Comparison of ENCODE assay signal across 8 cellular contexts in genomic region chr5:76402251-76402879, GRCh38. TPM values are rescaled to one million over a fixed set of nuclear protein-coding genes. Genes with fewer than 3 reads are reported as not detected.
A peak's percentile ranks its signal among the peaks of the same experiment; 100 is the strongest.
DNase-seq lines count a peak whose midpoint lies in the region; ATAC-seq and TF ChIP-seq lines count a peak whose summit lies in the region.

No MANE protein-coding gene starts in this region.

- CTCF ChIA-PET in IMR-90 (lab: Yijun Ruan, JAX): interaction anchor here (0.6 to 0.9 kb wide), 2 partner anchors 27 to 122 kb away, joined by 3 read pairs; no protein-coding TSS in a partner anchor

- H3K9me3 ChIP-seq in CD4-positive, CD25-positive, alpha-beta regulatory T cell (ENCODE audit: control insufficient read depth in 2 of 2, low read length in 2 of 2): no peaks in the 10 kb centered on the region
- no peaks in the 10 kb centered on the region for H3K9me3 ChIP-seq in IMR-90 (ENCODE audit: control insufficient read depth, insufficient read depth, low read length)

- TF ChIP-seq CTCF in IMR-90 (conservative IDR thresholded peaks at IDR 0.05; ENCODE audit: low read depth, low read length) (no peak), coronary artery (IDR thresholded peaks at IDR 0.05) (no peak), mesothelial cell of epicardium (IDR thresholded peaks at IDR 0.05; ENCODE audit: unreplicated experiment) (no peak)

- intact Hi-C loops in IMR-90 (cut with micrococcal nuclease): loop anchor here (5.0 to 10.0 kb wide), 2 partner anchors 180 to 372 kb away; no protein-coding TSS in a partner anchor

- no peak overlapping the region for H3K14ac ChIP-seq in IMR-90 (replicated peaks; ENCODE audit: low read depth, low read length)

- H3K23ac ChIP-seq in IMR-90 (ENCODE audit: low read depth, low read length): no peak overlapping the region

- TF ChIP-seq RAD21 in IMR-90 (IDR thresholded peaks at IDR 0.05; ENCODE audit: low read length): no peak

- peak overlapping the region; percentile 26 for H2AFZ ChIP-seq in IMR-90 (replicated peaks; ENCODE audit: low read length, poor library complexity)

- H3K9me1 ChIP-seq in IMR-90 (ENCODE audit: insufficient read depth, low read length): no peaks in the 10 kb centered on the region

- no peak overlapping the region for H2AK5ac ChIP-seq in IMR-90 (ENCODE audit: low read depth, low read length)

- in situ Hi-C loops in IMR-90 (cut with MboI; ENCODE audit: low sequenced_read_pairs): no loop called here

- no peaks in the 10 kb centered on the region for H3K79me1 ChIP-seq in IMR-90 (ENCODE audit: low read depth in 1 of 2, low read length in 2 of 2)

- H4K91ac ChIP-seq in IMR-90 (ENCODE audit: insufficient read depth, low read depth, low read length): no peak overlapping the region

- no peak overlapping the region for H4K8ac ChIP-seq in IMR-90 (ENCODE audit: low read depth in 2 of 2, low read length in 2 of 2)

- TF ChIP-seq POLR2A in IMR-90 (IDR thresholded peaks at IDR 0.05; ENCODE audit: low read depth, low read length): no peak

- BruUV-seq in IMR-90 (replicated peaks; lab: Mats Ljungman, UMichigan): no TSS peak

- DNase-seq in CD4-positive, CD25-positive, alpha-beta regulatory T cell: peak in 2 of 3 donors; percentile 73 to 91
- DNase-seq in IMR-90 (no peak), coronary artery (ENCODE audit: low spot score) (no peak), mesothelial cell of epicardium (ENCODE audit: low spot score in 2 of 2, unreplicated experiment in 2 of 2) (peak in 1 of 2 experiments; percentile 41), NCI-H1105 (lab: John Stamatoyannopoulos, UW) (no peak)
- peak; percentile 59 for DNase-seq in activated CD4-positive, CD25-positive, alpha-beta regulatory T cell treated with anti-CD3 and anti-CD28 coated beads, Interleukin-2, amount 50 U/mL, for 72 hours
- peak; percentile 72 for DNase-seq in stimulated activated CD8-positive, alpha-beta memory T cell treated with anti-CD3 and anti-CD28 coated beads, Interleukin-4, amount 100 ng/mL, for 24 hours (ENCODE audit: low read depth)

- H3K27me3 ChIP-seq in CD4-positive, CD25-positive, alpha-beta regulatory T cell (ENCODE audit: control insufficient read depth, insufficient read depth, low read length): no peaks in the 10 kb centered on the region
- peaks cover 44% of the 10 kb centered on the region for H3K27me3 ChIP-seq in IMR-90 (ENCODE audit: control insufficient read depth, insufficient read depth, low read length)

- 27% methylated on average over 5 of the region's 24 CpGs; no CpG with 5 or more reads in 1 of the 2 experiments for WGBS in IMR-90 (ENCODE audit: extremely low coverage in 2 of 2, insufficient read length in 1 of 2), 2 experiments

- dilution Hi-C loops in IMR-90 (cut with HindIII; ENCODE audit: low sequenced_read_pairs, unreplicated experiment): no loop called here

- H2BK5ac ChIP-seq in IMR-90 (ENCODE audit: low read depth, low read length, poor library complexity, severe bottlenecking): no peak overlapping the region

- H3K9me3 Mint-ChIP-seq in CD4-positive, CD25-positive, alpha-beta regulatory T cell: peaks cover 0 to 1% (median 0%) of the 10 kb centered on the region in 7 donors
- no peaks in the 10 kb centered on the region for H3K9me3 Mint-ChIP-seq in mesothelial cell of epicardium

- H3K4me2 ChIP-seq in IMR-90 (ENCODE audit: low read depth, low read length): peak overlapping the region; percentile 79

- H3K36me3 ChIP-seq in CD4-positive, CD25-positive, alpha-beta regulatory T cell (ENCODE audit: control insufficient read depth, insufficient read depth, low read length): no peaks in the 10 kb centered on the region
- no peaks in the 10 kb centered on the region for H3K36me3 ChIP-seq in IMR-90 (ENCODE audit: control insufficient read depth, insufficient read depth, low read length)

- POLR2A ChIA-PET in IMR-90 (lab: Charles Lee; ENCODE audit: unreplicated experiment): no interaction called here

- no peak overlapping the region for H2BK15ac ChIP-seq in IMR-90 (ENCODE audit: low read depth, low read length)

- peak overlapping the region; percentile 88 to 94 (median 92) for H3K4me3 Mint-ChIP-seq in CD4-positive, CD25-positive, alpha-beta regulatory T cell
- peak overlapping the region; percentile 96 for H3K4me3 Mint-ChIP-seq in mesothelial cell of epicardium

- H3K27ac ChIP-seq in CD4-positive, CD25-positive, alpha-beta regulatory T cell (ENCODE audit: insufficient read depth, low read length, poor library complexity, severe bottlenecking): peak overlapping the region; percentile 93
- no peak overlapping the region for H3K27ac ChIP-seq in IMR-90 (ENCODE audit: insufficient read depth, low read length)
- peak overlapping the region in 1 of 2 donors; percentile 63 for H3K27ac ChIP-seq in coronary artery

- H3K18ac ChIP-seq in IMR-90 (ENCODE audit: low read depth, low read length): no peak overlapping the region

- no peak overlapping the region for H4K5ac ChIP-seq in IMR-90 (ENCODE audit: low read depth, low read length)

- H3K9ac ChIP-seq in IMR-90 (ENCODE audit: low read depth, low read length): no peak overlapping the region

- H2BK120ac ChIP-seq in IMR-90 (ENCODE audit: low read depth, low read length): no peak overlapping the region

- peaks cover 44% of the 10 kb centered on the region for H3K4me1 ChIP-seq in CD4-positive, CD25-positive, alpha-beta regulatory T cell (ENCODE audit: control insufficient read depth, insufficient read depth, low read length, poor library complexity, severe bottlenecking)
- H3K4me1 ChIP-seq in IMR-90 (ENCODE audit: control insufficient read depth, insufficient read depth, low read length): no peaks in the 10 kb centered on the region

- H3K27me3 Mint-ChIP-seq in CD4-positive, CD25-positive, alpha-beta regulatory T cell: peaks cover 5% of the 10 kb centered on the region
- H3K27me3 Mint-ChIP-seq in mesothelial cell of epicardium (ENCODE audit: low read depth): no peaks in the 10 kb centered on the region

- peak overlapping the region; percentile 83 to 97 (median 92) for H3K27ac Mint-ChIP-seq in CD4-positive, CD25-positive, alpha-beta regulatory T cell
- H3K27ac Mint-ChIP-seq in mesothelial cell of epicardium: peak overlapping the region; percentile 97

- ATAC-seq in CD4-positive, CD25-positive, alpha-beta regulatory T cell (ENCODE audit: low read depth in 2 of 2): peak; percentile 39 to 48
- peak; percentile 40 for ATAC-seq in GM21526 (IDR thresholded peaks at IDR 0.05; ENCODE audit: low FRiP score, unreplicated experiment)
- ATAC-seq in IMR-90 (ENCODE audit: low read depth): no peak

- no peak overlapping the region for H3K56ac ChIP-seq in IMR-90 (ENCODE audit: extremely low read depth, insufficient read depth, low read length)

- peaks cover 2% of the 10 kb centered on the region for H3K36me3 Mint-ChIP-seq in CD4-positive, CD25-positive, alpha-beta regulatory T cell
- no peaks in the 10 kb centered on the region for H3K36me3 Mint-ChIP-seq in mesothelial cell of epicardium

- H2BK20ac ChIP-seq in IMR-90 (ENCODE audit: low read depth, low read length): no peak overlapping the region

- no peak overlapping the region for H3K4ac ChIP-seq in IMR-90 (ENCODE audit: low read depth, low read length)

- H3K4me1 Mint-ChIP-seq in CD4-positive, CD25-positive, alpha-beta regulatory T cell: peaks cover 9 to 48% (median 44%) of the 10 kb centered on the region in 4 donors
- peaks cover 18% of the 10 kb centered on the region for H3K4me1 Mint-ChIP-seq in mesothelial cell of epicardium

- H4K20me1 ChIP-seq in IMR-90 (ENCODE audit: insufficient read depth, low read length): no peaks in the 10 kb centered on the region

- H2AK9ac ChIP-seq in IMR-90 (replicated peaks; ENCODE audit: low read depth, low read length, poor library complexity): no peak overlapping the region

- peak overlapping the region; percentile 78 for H3K4me3 ChIP-seq in CD4-positive, CD25-positive, alpha-beta regulatory T cell (ENCODE audit: low read depth, low read length)
- peak overlapping the region; percentile 51 for H3K4me3 ChIP-seq in IMR-90 (ENCODE audit: insufficient read depth, low read depth, low read length)
- H3K4me3 ChIP-seq in coronary artery: peak overlapping the region; percentile 70

TF ChIP-seq in IMR-90, 13 proteins besides CTCF, POLR2A, EP300 and RAD21 (continues in another document):
- no peak for TF ChIP-seq CHD1 (IDR thresholded peaks at IDR 0.05; ENCODE audit: low read depth, low read length)
- no peak for TF ChIP-seq MXI1 (IDR thresholded peaks at IDR 0.05; ENCODE audit: borderline replicate concordance, low read depth, low read length)
- no peak for TF ChIP-seq NFE2L2 (IDR thresholded peaks at IDR 0.05; ENCODE audit: low read depth, low read length)
- TF ChIP-seq BHLHE40 (IDR thresholded peaks at IDR 0.05; ENCODE audit: low read depth, low read length): no peak
- TF ChIP-seq RFX5 (IDR thresholded peaks at IDR 0.05; ENCODE audit: low read depth, low read length): no peak
- no peak for TF ChIP-seq RCOR1 (IDR thresholded peaks at IDR 0.05; ENCODE audit: insufficient replicate concordance, low read length)
- no peak for TF ChIP-seq MAFK (IDR thresholded peaks at IDR 0.05; ENCODE audit: low read depth, low read length)
- TF ChIP-seq ELK1 (IDR thresholded peaks at IDR 0.05; ENCODE audit: borderline replicate concordance, low read depth, low read length): no peak
- no peak for TF ChIP-seq CEBPB (IDR thresholded peaks at IDR 0.05; ENCODE audit: low read depth, low read length)
- no peak for TF ChIP-seq MAZ (IDR thresholded peaks at IDR 0.05; ENCODE audit: borderline replicate concordance, low read depth, low read length)
- TF ChIP-seq SMC3 (IDR thresholded peaks at IDR 0.05; ENCODE audit: low read depth, low read length): no peak

RNA-seq across cellular contexts. Expression of gene IQGAP2, which starts 0.7 kb away (rescaled TPM):
- 214 TPM for total RNA-seq in CD4-positive, CD25-positive, alpha-beta regulatory T cell
- 10 to 100 TPM; 53.9 to 70.2 (median 59.2) TPM for polyA plus RNA-seq in CD4-positive, CD25-positive, alpha-beta regulatory T cell
- total RNA-seq in IMR-90 (2012; rRNA removed) (0.28 and 0.36 TPM in 2 replicates), mesothelial cell of epicardium (13.9 to 16.0 TPM (median 15.2 TPM) in 3 replicates)
- 0.21 and 0.36 TPM in 2 replicates for polyA plus RNA-seq in IMR-90 (2012; rRNA removed)
- 0.05 and 0.12 TPM in 2 replicates for polyA plus RNA-seq in IMR-90 (2012; cell fraction: cytosol; rRNA removed)
- polyA plus RNA-seq in IMR-90 (2012; cell fraction: nucleus; rRNA removed; ENCODE audit: low replicate concordance): 0.09 TPM in 1 of 2 replicates, not detected in the other

Comparison
In these comparisons a context has a peak if more than half of its experiments do, and no peak if none do; other contexts are left out.
1. DNase-seq: peak in CD4-positive, CD25-positive, alpha-beta regulatory T cell (2 of 3), activated CD4-positive, CD25-positive, alpha-beta regulatory T cell treated with anti-CD3 and anti-CD28 coated beads, Interleukin-2, amount 50 U/mL, for 72 hours (single experiment) and stimulated activated CD8-positive, alpha-beta memory T cell treated with anti-CD3 and anti-CD28 coated beads, Interleukin-4, amount 100 ng/mL, for 24 hours (single experiment); none in IMR-90 (single experiment), coronary artery (single experiment) and NCI-H1105 (single experiment).
2. RNA of gene IQGAP2, which starts 0.7 kb away (total RNA-seq): 214 TPM in CD4-positive, CD25-positive, alpha-beta regulatory T cell (single experiment); 13.9 to 16.0 TPM in mesothelial cell of epicardium and 0.28 to 0.36 TPM in IMR-90; every median in the first group is over 10 times any median in the second.
3. Peak in every context shown above with its lines, with median percentiles within 50 percentile points of each other: H3K4me3 ChIP-seq.